ENCODE assay signal across 9 cellular contexts in the genomic region with DNA sequence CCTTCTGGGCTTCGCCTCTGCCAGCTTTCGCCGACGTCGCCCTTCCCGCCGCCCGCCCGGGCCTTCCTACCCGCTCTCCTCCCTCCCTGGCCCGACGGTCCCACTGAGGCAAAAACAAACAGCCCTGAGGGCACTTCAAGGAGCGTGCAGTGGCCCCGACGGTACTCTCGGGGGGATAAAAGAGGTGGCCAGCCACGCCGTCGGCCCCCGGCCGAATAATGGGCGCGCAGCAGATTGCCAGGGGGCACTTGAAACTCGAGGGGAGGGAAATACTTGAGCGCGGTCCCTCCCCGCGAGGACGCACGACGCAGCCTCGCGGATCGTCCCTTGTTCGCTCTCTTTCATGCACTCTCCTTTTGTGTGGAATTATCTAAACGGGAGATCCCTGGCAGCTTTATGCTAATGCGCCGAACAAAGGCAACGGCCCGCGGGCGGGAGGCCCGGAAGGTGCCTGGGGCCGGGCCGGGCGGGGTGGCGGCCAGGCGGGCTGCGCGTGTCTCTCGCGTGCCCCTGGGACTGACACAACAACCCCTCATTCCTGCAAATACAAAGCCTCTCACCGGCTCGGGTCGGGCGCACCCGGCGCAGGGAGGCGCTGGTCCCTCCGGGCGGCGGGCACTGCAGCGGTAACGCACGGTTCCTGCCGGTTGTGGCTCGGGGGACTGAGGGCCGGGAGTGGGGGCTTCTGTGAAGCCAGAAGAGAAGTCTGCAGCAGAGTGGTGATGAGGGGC. TPM values are rescaled to one million over a fixed set of nuclear protein-coding genes. Genes with fewer than 3 reads are reported as not detected.
DNase-seq lines count a peak whose midpoint lies in the region; ATAC-seq and TF ChIP-seq lines count a peak whose summit lies in the region.
"Had no signal": no experiment of that assay in that cellular context is flagged by ENCODE, and none has a peak within 500 bp of the region (broad histone marks: within the 10 kb centered on the region; RNA-seq: fewer than 3 reads in every experiment).

No MANE protein-coding gene starts in this region.

- POLR2A ChIA-PET in HEK293T (lab: Yijun Ruan, JAX): no interaction called here

- no peak overlapping the region for H3K9ac ChIP-seq in SK-N-MC (ENCODE audit: insufficient read length)

- peak; percentile 28 for ATAC-seq in left colon
- no peak for ATAC-seq in HG03196 (IDR thresholded peaks at IDR 0.05; ENCODE audit: unreplicated experiment)

- TF ChIP-seq CTCF in stomach (IDR thresholded peaks at IDR 0.05): no peak

- CTCF ChIA-PET in HEK293T (lab: Yijun Ruan, JAX): no interaction called here

- H3K27ac ChIP-seq in SK-N-MC (no peak overlapping the region), stomach (peak overlapping the region in 1 of 5 donors; percentile 20)

- WGBS in stomach, 5 donors: 1 to 3% (median 3%) methylated on average over 56 to 68 of the region's 68 CpGs

- intact Hi-C loops in left colon (cut with DNase I, micrococcal nuclease) (no loop called here), stomach (cut with DNase I; ENCODE audit: low total_unique reads) (loop anchor here (5.0 kb wide), 1 partner anchor 203 kb away; no protein-coding TSS in a partner anchor)

- H3K4me1 ChIP-seq in stomach: peaks cover 38 to 79% (median 61%) of the 10 kb centered on the region in 4 donors

- no peak for TF ChIP-seq EP300 in stomach (IDR thresholded peaks at IDR 0.05)

- H3K36me3 ChIP-seq in SK-N-MC (ENCODE audit: insufficient read depth, low read length) (no peaks in the 10 kb centered on the region), stomach (no peaks in the 10 kb centered on the region)

- DNase-seq in DMS153 (lab: John Stamatoyannopoulos, UW): peak; percentile 97
- DNase-seq in NCI-H1105 (lab: John Stamatoyannopoulos, UW): peak; percentile 98
- no peak for DNase-seq in SK-N-MC (ENCODE audit: low read depth, low spot score)
- DNase-seq in left colon: peak in 1 of 2 donors; percentile 14
- DNase-seq in T-helper 9 cell: no peak
- no peak for DNase-seq in HEK293T (ENCODE audit: extremely low spot score)
- no peak for DNase-seq in stomach
- DNase-seq: activated B cell treated with CpG ODN at 0.5 μM for 24 hours had no signal

- H3K9me3 ChIP-seq in SK-N-MC (ENCODE audit: low read depth, low read length): no peaks in the 10 kb centered on the region
- H3K9me3 ChIP-seq in stomach: no peaks in the 10 kb centered on the region

- peak overlapping the region; percentile 74 for H3K4me3 ChIP-seq in SK-N-MC
- H3K4me3 ChIP-seq in stomach: peak overlapping the region in 2 of 4 donors; percentile 14 to 33

- no peak for TF ChIP-seq POLR2A in stomach (IDR thresholded peaks at IDR 0.05)

- H3K27me3 ChIP-seq in stomach: peaks cover 36 to 100% (median 78%) of the 10 kb centered on the region in 3 donors

TF ChIP-seq in HEK293T, 16 proteins besides CTCF, POLR2A, EP300 and RAD21:
- TF ChIP-seq FOXK2 (IDR thresholded peaks at IDR 0.05) (no peak), ELF4 (IDR thresholded peaks at IDR 0.05) (no peak), L3MBTL2 (conservative IDR thresholded peaks at IDR 0.05) (no peak), FOXM1 (IDR thresholded peaks at IDR 0.05; ENCODE audit: borderline replicate concordance) (no peak), LEF1 (IDR thresholded peaks at IDR 0.05; ENCODE audit: borderline replicate concordance) (no peak), BHLHE40 (IDR thresholded peaks at IDR 0.05; ENCODE audit: borderline replicate concordance) (no peak), SUZ12 (IDR thresholded peaks at IDR 0.05) (no peak), CTBP1 (IDR thresholded peaks at IDR 0.05; ENCODE audit: borderline replicate concordance) (no peak), ARNT (IDR thresholded peaks at IDR 0.05) (no peak), TARDBP (IDR thresholded peaks at IDR 0.05) (no peak), ZNF384 (IDR thresholded peaks at IDR 0.05) (no peak), NFRKB (IDR thresholded peaks at IDR 0.05) (no peak)

RNA-seq across cellular contexts. Expression of gene INSM1, which starts 3.7 kb away (rescaled TPM):
- total RNA-seq in left colon (1 to 10 TPM; 4.5 to 5.5 TPM), stomach (10 to 100 TPM in 1 of 5 donors, 1 to 10 TPM in 1, not detected in 3; 2.0 to 23.2 TPM)
- polyA plus RNA-seq in stomach: 1 to 10 TPM in 2 of 3 donors, under 1 TPM in 1; 0.48 to 2.1 (median 1.4) TPM
- total RNA-seq: activated B cell treated with CpG ODN at 0.5 μM for 24 hours had no signal

Comparison
In these comparisons a context has a peak if more than half of its experiments do, and no peak if none do; other contexts are left out.
1. DNase-seq: peak in DMS153 (single experiment) and NCI-H1105 (single experiment); none in SK-N-MC (single experiment), T-helper 9 cell (single experiment), HEK293T (single experiment) and stomach (single experiment).